ENCODE assay signal across 19 cellular contexts in genomic region chr19:5775668-5776309, GRCh38. TPM values are rescaled to one million over a fixed set of nuclear protein-coding genes. Genes with fewer than 3 reads are reported as not detected.
DNase-seq lines count a peak whose midpoint lies in the region; ATAC-seq and TF ChIP-seq lines count a peak whose summit lies in the region.
"Had no signal": no experiment of that assay in that cellular context is flagged by ENCODE, and none has a peak within 500 bp of the region (broad histone marks: within the 10 kb centered on the region; RNA-seq: fewer than 3 reads in every experiment).

No MANE protein-coding gene starts in this region.

- H4K91ac ChIP-seq in trophoblast cell (ENCODE audit: low read depth, low read length), result no peak overlapping the region

- H2AK5ac ChIP-seq in trophoblast cell (ENCODE audit: low read length), result no peak overlapping the region

- peaks cover 2% of the 10 kb centered on the region for H3K27me3 ChIP-seq in trophoblast cell (ENCODE audit: insufficient read depth, low read length)
- H3K27me3 ChIP-seq in stomach, result peaks cover 0 to 7% (median 0%) of the 10 kb centered on the region in 3 donors

- H3K36me3 ChIP-seq in trophoblast cell (ENCODE audit: control insufficient read depth in 1 of 2, insufficient read depth in 2 of 2, low read length in 2 of 2), result no peaks in the 10 kb centered on the region
- no peaks in the 10 kb centered on the region for H3K36me3 ChIP-seq in stomach
- H3K36me3 ChIP-seq: prostate gland had no signal

- no peak overlapping the region for H2AFZ ChIP-seq in trophoblast cell (ENCODE audit: insufficient read depth, low read length, poor library complexity)

- H4K8ac ChIP-seq in trophoblast cell (ENCODE audit: low read depth, low read length), result no peak overlapping the region

- no peak overlapping the region for H3K4me3 ChIP-seq in trophoblast cell (ENCODE audit: low read depth, low read length)
- H3K4me3 ChIP-seq in stomach, result no peak overlapping the region
- H3K4me3 ChIP-seq: coronary artery, prostate gland had no signal

- no peak overlapping the region for H3K23ac ChIP-seq in trophoblast cell (ENCODE audit: low read length)

- peak; percentile 26 for ATAC-seq in esophagus mucosa
- no peak for ATAC-seq in left cardiac atrium
- ATAC-seq: Panc1 had no signal

- no peaks in the 10 kb centered on the region for H3K79me2 ChIP-seq in trophoblast cell (ENCODE audit: control insufficient read depth, insufficient read depth, low read length, poor library complexity)

- no peak overlapping the region for H3K4ac ChIP-seq in trophoblast cell (ENCODE audit: low read depth, low read length)

- H3K18ac ChIP-seq in trophoblast cell (ENCODE audit: low read length), result no peak overlapping the region

- H2BK5ac ChIP-seq in trophoblast cell (ENCODE audit: low read depth, low read length, poor library complexity), result no peak overlapping the region

- no peak overlapping the region for H3K9ac ChIP-seq in trophoblast cell (ENCODE audit: low read length)

- no CpG with 5 or more reads among the region's 17 CpGs for WGBS in trophoblast cell (ENCODE audit: extremely low coverage, insufficient coverage, insufficient read length)
- 55 to 64% (median 58%) methylated on average over 17 of the region's 17 CpGs for WGBS in stomach, 5 donors

- H3K27ac ChIP-seq in trophoblast cell (ENCODE audit: low read depth, low read length), result no peak overlapping the region
- no peak overlapping the region for H3K27ac ChIP-seq in stomach
- H3K27ac ChIP-seq: coronary artery, prostate gland had no signal

- TF ChIP-seq POLR2A in stomach (IDR thresholded peaks at IDR 0.05), result no peak

- H2BK120ac ChIP-seq in trophoblast cell (ENCODE audit: insufficient read depth, low read length, poor library complexity), result no peak overlapping the region

- H3K4me1 ChIP-seq in trophoblast cell (ENCODE audit: control insufficient read depth in 1 of 2, insufficient read depth in 2 of 2, low read length in 2 of 2), result no peaks in the 10 kb centered on the region
- peaks cover 0 to 5% (median 0%) of the 10 kb centered on the region in 4 donors for H3K4me1 ChIP-seq in stomach
- H3K4me1 ChIP-seq: prostate gland had no signal

- H4K12ac ChIP-seq in trophoblast cell (ENCODE audit: low read depth, low read length), result no peak overlapping the region

- no peak overlapping the region for H2BK12ac ChIP-seq in trophoblast cell (ENCODE audit: low read length)

- no peak for TF ChIP-seq EP300 in stomach (IDR thresholded peaks at IDR 0.05)

- no peaks in the 10 kb centered on the region for H3K79me1 ChIP-seq in trophoblast cell (ENCODE audit: low read length)

- DNase-seq in GM04504 (ENCODE audit: low read depth) (peak; percentile 58), RPMI7951 (ENCODE audit: low read depth) (peak; percentile 51), trophoblast cell (peak; percentile 41 to 75), AG08396 (ENCODE audit: low spot score) (no peak), left cardiac atrium (no peak), stomach (no peak)
- no peak for DNase-seq in stimulated activated CD4-positive, alpha-beta T cell treated with anti-CD3 and anti-CD28 coated beads, Interleukin-2, amount 100 ng/mL, for 48 hours
- DNase-seq: activated CD4-positive, alpha-beta T cell treated with anti-CD3 and anti-CD28 coated beads, Interleukin-2, amount 50 U/mL, for 4 hours; DMS79 treated with DMSO at 0.1 percent for 48 hours; NCI-H82; stimulated activated CD4-positive, alpha-beta T cell treated with anti-CD3 and anti-CD28 coated beads, Interleukin-15, amount 100 ng/mL, for 24 hours had no signal

- no peak overlapping the region for H3K4me2 ChIP-seq in trophoblast cell (ENCODE audit: low read length)

- H3K9me3 ChIP-seq in trophoblast cell (ENCODE audit: insufficient read depth, low read depth, low read length), result peaks cover 2% of the 10 kb centered on the region
- no peaks in the 10 kb centered on the region for H3K9me3 ChIP-seq in stomach
- H3K9me3 ChIP-seq: prostate gland had no signal

- H3K14ac ChIP-seq in trophoblast cell (ENCODE audit: low read length), result no peak overlapping the region

- TF ChIP-seq CTCF in stomach (IDR thresholded peaks at IDR 0.05), result no peak

- intact Hi-C loops in left cardiac atrium (cut with DNase I) (no loop called here), stomach (cut with DNase I; ENCODE audit: low total_unique reads) (no loop called here)

RNA-seq across cellular contexts. Expression of gene PRR22, which starts 8.8 kb away (rescaled TPM):
- 0.48 and 0.68 TPM in 2 replicates for total RNA-seq in RPMI7951 (2014; rRNA removed; shearing (Covaris generic))
- total RNA-seq in esophagus mucosa, result 1.8 TPM
- 1.9 and 2.1 TPM in 2 replicates for polyA plus RNA-seq in trophoblast cell (2013)
- total RNA-seq in left cardiac atrium, result 1 to 10 TPM in 1 of 2 donors, under 1 TPM in 1; 0.47 to 1.7 TPM
- total RNA-seq in stomach, result 10 to 100 TPM in 1 of 5 donors, 1 to 10 TPM in 2, under 1 TPM in 1, not detected in 1; 0.73 to 12.1 (median 5.4) TPM
- polyA plus RNA-seq in stomach, result 1 to 10 TPM; 4.7 to 7.8 (median 6.4) TPM

RNA-seq across cellular contexts. Expression of gene DUS3L, which starts 15.2 kb away (rescaled TPM):
- total RNA-seq in RPMI7951 (2014; rRNA removed; shearing (Covaris generic)), result 24.5 and 35.3 TPM in 2 replicates
- total RNA-seq in esophagus mucosa (24.2 TPM), left cardiac atrium (10 to 100 TPM; 15.3 to 28.2 TPM), stomach (10 to 100 TPM; 25.2 to 67.5 (median 54.0) TPM)
- 16.2 and 19.0 TPM in 2 replicates for polyA plus RNA-seq in trophoblast cell (2013)
- 10 to 100 TPM; 28.9 to 42.6 (median 37.2) TPM for polyA plus RNA-seq in stomach

RNA-seq across cellular contexts. Expression of gene NRTN, which starts 29.1 kb away (rescaled TPM):
- total RNA-seq in RPMI7951 (2014; rRNA removed; shearing (Covaris generic)), result not detected in 2 replicates
- total RNA-seq in esophagus mucosa, result 2.7 TPM
- 0.64 and 1.0 TPM in 2 replicates for polyA plus RNA-seq in trophoblast cell (2013)
- 10 to 100 TPM; 28.7 to 29.6 TPM for total RNA-seq in left cardiac atrium
- 1 to 10 TPM in 2 of 5 donors, under 1 TPM in 1, not detected in 2; 0.92 to 7.1 (median 1.8) TPM for total RNA-seq in stomach
- 1 to 10 TPM; 3.5 to 6.1 (median 4.0) TPM for polyA plus RNA-seq in stomach
- polyA plus RNA-seq: CD14-positive monocyte had no signal

RNA-seq across cellular contexts. Expression of gene CATSPERD, which starts 55.4 kb away (rescaled TPM):
- not detected in 2 replicates for total RNA-seq in RPMI7951 (2014; rRNA removed; shearing (Covaris generic))
- not detected for total RNA-seq in esophagus mucosa
- 0.11 and 0.19 TPM in 2 replicates for polyA plus RNA-seq in trophoblast cell (2013)
- total RNA-seq in left cardiac atrium, result not detected
- not detected for total RNA-seq in stomach
- not detected for polyA plus RNA-seq in stomach
- total RNA-seq: liver had no signal
- polyA plus RNA-seq: adipose tissue, CD14-positive monocyte, esophagus, liver had no signal

RNA-seq across cellular contexts. Expression of gene LONP1, which starts 55.8 kb away (rescaled TPM):
- 34.6 and 38.2 TPM in 2 replicates for total RNA-seq in RPMI7951 (2014; rRNA removed; shearing (Covaris generic))
- total RNA-seq in esophagus mucosa, result 47.1 TPM
- 37.6 and 38.8 TPM in 2 replicates for polyA plus RNA-seq in trophoblast cell (2013)
- total RNA-seq in left cardiac atrium, result 10 to 100 TPM; 51.4 to 57.1 TPM
- 100 to 1,000 TPM in 1 of 5 donors, 10 to 100 TPM in 3, 1 to 10 TPM in 1; 8.8 to 169 (median 57.4) TPM for total RNA-seq in stomach
- polyA plus RNA-seq in stomach, result 10 to 100 TPM; 41.3 to 43.3 (median 41.7) TPM

Comparison
In these comparisons a context has a peak if more than half of its experiments do, and no peak if none do; other contexts are left out.
1. DNase-seq: peak in GM04504 (single experiment), RPMI7951 (single experiment) and trophoblast cell (2 of 2); none in AG08396 (single experiment), left cardiac atrium (single experiment), stimulated activated CD4-positive, alpha-beta T cell treated with anti-CD3 and anti-CD28 coated beads, Interleukin-2, amount 100 ng/mL, for 48 hours (0 of 2) and stomach (single experiment).